In genomic region chr12:53571295-53571694, GRCh38 we compare ENCODE assay signal across 25 cellular contexts.
"Had no signal": no experiment of that assay in that cellular context is flagged by ENCODE, and none has a peak within 500 bp of the region (broad histone marks: within the 10 kb centered on the region; RNA-seq: fewer than 3 reads in every experiment).

No MANE protein-coding gene starts in this region.

- H3K27me3 ChIP-seq: ascending aorta, cardiac muscle cell had no signal

- H3K27me3 Mint-ChIP-seq: activated CD4-positive, alpha-beta T cell treated with anti-CD3 and anti-CD28 coated beads, Interleukin-2, amount 10 ng/mL, durations not matched to agents 7 days and 5 days; activated naive CD4-positive, alpha-beta T cell treated with anti-CD3 and anti-CD28 coated beads, Interleukin-2, amount 50 U/mL, for 24 hours; activated naive CD8-positive, alpha-beta T cell treated with anti-CD3 and anti-CD28 coated beads, Interleukin-2, amount 10 ng/mL, durations not matched to agents 7 days and 5 days; activated T-cell treated with anti-CD3 and anti-CD28 coated beads, Interleukin-2, amount 50 U/mL, for 24 hours had no signal

- DNase-seq: activated CD4-positive, alpha-beta T cell treated with anti-CD3 and anti-CD28 coated beads, Interleukin-2, amount 10 ng/mL, durations not matched to agents 7 days and 5 days; activated CD4-positive, alpha-beta T cell treated with anti-CD3 and anti-CD28 coated beads, Interleukin-2, amount 50 U/mL, for 48 hours; activated CD8-positive, alpha-beta T cell treated with anti-CD3 and anti-CD28 coated beads, Interleukin-2, amount 10 ng/mL, durations not matched to agents 7 days and 5 days; activated gamma-delta T cell; activated naive CD4-positive, alpha-beta T cell treated with Interleukin-2 at 50 U/mL for 16 hours; activated naive CD8-positive, alpha-beta T cell treated with anti-CD3 and anti-CD28 coated beads, Interleukin-2, amount 10 ng/mL, durations not matched to agents 7 days and 5 days; activated T-cell treated with anti-CD3 and anti-CD28 coated beads, Interleukin-2, amount 50 U/mL, for 24 hours; amygdala; NCI-H1105 treated with DMSO at 0.1 percent for 48 hours; NCI-H1436; NCI-H187; NCI-H2029 treated with DMSO at 0.1 percent for 48 hours; NCI-H2107; NCI-H2171; NCI-H510A; NCI-H526; NCI-H748 treated with DMSO at 0.1 percent for 48 hours; Right ventricle myocardium superior; T1000 had no signal

- H3K36me3 ChIP-seq: cardiac muscle cell had no signal

- H3K9me3 ChIP-seq: ascending aorta had no signal

- H3K9me3 Mint-ChIP-seq: activated CD4-positive, alpha-beta T cell treated with anti-CD3 and anti-CD28 coated beads, Interleukin-2, amount 10 ng/mL, durations not matched to agents 7 days and 5 days; activated naive CD4-positive, alpha-beta T cell treated with anti-CD3 and anti-CD28 coated beads, Interleukin-2, amount 50 U/mL, for 24 hours; activated naive CD8-positive, alpha-beta T cell treated with anti-CD3 and anti-CD28 coated beads, Interleukin-2, amount 10 ng/mL, durations not matched to agents 7 days and 5 days; activated T-cell treated with anti-CD3 and anti-CD28 coated beads, Interleukin-2, amount 50 U/mL, for 24 hours; activated T-helper 2 cell treated with anti-CD3 and anti-CD28 coated beads, Interferon-gamma antibody, Interleukin-2, Interleukin-4, amounts not matched to agents 10 μg/mL and 5 μg/mL and 100 μg/mL, durations not matched to agents 14 hours and 24 hours and 36 hours had no signal

- H3K27ac ChIP-seq: ascending aorta, cardiac muscle cell, KMS-11, SK-N-MC had no signal

- H3K4me3 ChIP-seq: ascending aorta, cardiac muscle cell, SK-N-MC had no signal

- H3K9ac ChIP-seq: KMS-11 had no signal

- H3K27ac Mint-ChIP-seq: activated CD4-positive, alpha-beta T cell treated with anti-CD3 and anti-CD28 coated beads, Interleukin-2, amount 10 ng/mL, durations not matched to agents 7 days and 5 days; activated CD8-positive, alpha-beta T cell treated with anti-CD3 and anti-CD28 coated beads, Interleukin-2, amount 10 ng/mL, durations not matched to agents 7 days and 5 days; activated naive CD4-positive, alpha-beta T cell treated with anti-CD3 and anti-CD28 coated beads, Interleukin-2, amount 50 U/mL, for 24 hours; activated naive CD8-positive, alpha-beta T cell treated with anti-CD3 and anti-CD28 coated beads, Interleukin-2, amount 10 ng/mL, durations not matched to agents 7 days and 5 days; activated T-helper 2 cell treated with anti-CD3 and anti-CD28 coated beads, Interferon-gamma antibody, Interleukin-2, Interleukin-4, amounts not matched to agents 10 μg/mL and 5 μg/mL and 100 μg/mL, durations not matched to agents 14 hours and 24 hours and 36 hours had no signal

- ATAC-seq: activated CD8-positive, alpha-beta T cell treated with anti-CD3 and anti-CD28 coated beads, Interleukin-2, amount 10 ng/mL, durations not matched to agents 7 days and 5 days had no signal

- H3K4me2 ChIP-seq: KMS-11 had no signal

- H3K4me3 Mint-ChIP-seq: activated CD4-positive, alpha-beta T cell treated with anti-CD3 and anti-CD28 coated beads, Interleukin-2, amount 10 ng/mL, durations not matched to agents 7 days and 5 days; activated CD8-positive, alpha-beta T cell treated with anti-CD3 and anti-CD28 coated beads, Interleukin-2, amount 10 ng/mL, durations not matched to agents 7 days and 5 days; activated naive CD4-positive, alpha-beta T cell treated with anti-CD3 and anti-CD28 coated beads, Interleukin-2, amount 50 U/mL, for 24 hours; activated naive CD8-positive, alpha-beta T cell treated with anti-CD3 and anti-CD28 coated beads, Interleukin-2, amount 10 ng/mL, durations not matched to agents 7 days and 5 days; activated T-cell treated with anti-CD3 and anti-CD28 coated beads, Interleukin-2, amount 50 U/mL, for 24 hours had no signal
